Comparison of ENCODE assay signal across 17 cellular contexts in the genomic region with DNA sequence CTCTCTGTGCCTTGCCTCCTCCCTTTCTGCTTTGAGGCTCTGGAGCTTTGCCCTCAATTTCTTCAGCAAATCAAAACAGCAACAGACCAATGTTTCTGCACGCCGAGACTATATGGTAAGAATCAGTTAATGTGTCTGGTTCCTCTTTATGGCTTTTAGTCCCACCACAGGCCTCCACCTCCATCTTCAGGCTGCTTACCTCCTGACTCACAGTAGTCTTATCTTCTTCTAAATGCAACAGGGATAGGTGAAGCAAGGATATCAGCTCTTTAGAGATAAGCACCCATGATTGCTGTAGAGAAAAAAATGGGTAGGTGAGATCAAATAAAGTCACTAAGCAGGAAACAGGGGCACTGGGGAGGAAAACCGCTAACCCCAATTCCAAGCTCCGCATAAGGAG. TPM values are rescaled to one million over a fixed set of nuclear protein-coding genes. Genes with fewer than 3 reads are reported as not detected.
DNase-seq lines count a peak whose midpoint lies in the region; ATAC-seq and TF ChIP-seq lines count a peak whose summit lies in the region.
"Had no signal": no experiment of that assay in that cellular context is flagged by ENCODE, and none has a peak within 500 bp of the region (broad histone marks: within the 10 kb centered on the region; RNA-seq: fewer than 3 reads in every experiment).

No MANE protein-coding gene starts in this region.

- CTCF ChIA-PET in activated CD4-positive, alpha-beta T cell treated with anti-CD3 and anti-CD28 coated beads, Interleukin-2, amount 10 ng/mL, durations not matched to agents 7 days and 5 days (lab: Charles Lee), result interaction anchor here (0.6 to 2.0 kb wide), 2 partner anchors 9 to 671 kb away, joined by 4 to 6 read pairs; a partner anchor contains a TSS

- H3K9me3 ChIP-seq in breast epithelium, result no peaks in the 10 kb centered on the region
- H3K9me3 ChIP-seq: BLaER1 treated with 17β-estradiol and CSF1 and Interleukin-3, amounts not matched to agents 10 nM and 100 nM had no signal

- no peaks in the 10 kb centered on the region for H3K9me3 Mint-ChIP-seq in activated CD4-positive, alpha-beta T cell treated with anti-CD3 and anti-CD28 coated beads, Interleukin-2, amount 10 ng/mL, durations not matched to agents 7 days and 5 days
- no peaks in the 10 kb centered on the region for H3K9me3 Mint-ChIP-seq in activated naive CD8-positive, alpha-beta T cell (ENCODE audit: low read depth)
- no peaks in the 10 kb centered on the region for H3K9me3 Mint-ChIP-seq in activated naive CD8-positive, alpha-beta T cell treated with anti-CD3 and anti-CD28 coated beads for 36 hours
- no peaks in the 10 kb centered on the region for H3K9me3 Mint-ChIP-seq in activated naive CD8-positive, alpha-beta T cell treated with anti-CD3 and anti-CD28 coated beads, Interleukin-2, amount 50 U/mL, for 24 hours
- no peaks in the 10 kb centered on the region for H3K9me3 Mint-ChIP-seq in effector memory CD8-positive, alpha-beta T cell
- H3K9me3 Mint-ChIP-seq: CD8-positive, alpha-beta T cell; H9 had no signal

- TF ChIP-seq CTCF in breast epithelium (IDR thresholded peaks at IDR 0.05), result no peak

- H3K27ac ChIP-seq in breast epithelium, result no peak overlapping the region
- H3K27ac ChIP-seq: BLaER1 treated with 17β-estradiol and CSF1 and Interleukin-3, amounts not matched to agents 10 nM and 100 nM had no signal

- no peaks in the 10 kb centered on the region for H3K27me3 ChIP-seq in breast epithelium
- H3K27me3 ChIP-seq: BLaER1 treated with 17β-estradiol and CSF1 and Interleukin-3, amounts not matched to agents 10 nM and 100 nM had no signal

- H3K27me3 Mint-ChIP-seq in activated CD4-positive, alpha-beta T cell treated with anti-CD3 and anti-CD28 coated beads, Interleukin-2, amount 10 ng/mL, durations not matched to agents 7 days and 5 days, result no peaks in the 10 kb centered on the region
- H3K27me3 Mint-ChIP-seq in activated naive CD8-positive, alpha-beta T cell, result no peaks in the 10 kb centered on the region
- no peaks in the 10 kb centered on the region for H3K27me3 Mint-ChIP-seq in activated naive CD8-positive, alpha-beta T cell treated with anti-CD3 and anti-CD28 coated beads for 36 hours
- H3K27me3 Mint-ChIP-seq in activated naive CD8-positive, alpha-beta T cell treated with anti-CD3 and anti-CD28 coated beads, Interleukin-2, amount 50 U/mL, for 24 hours, result no peaks in the 10 kb centered on the region
- no peaks in the 10 kb centered on the region for H3K27me3 Mint-ChIP-seq in effector memory CD8-positive, alpha-beta T cell

- no peak overlapping the region for H3K4me3 ChIP-seq in breast epithelium
- H3K4me3 ChIP-seq: BLaER1 treated with 17β-estradiol and CSF1 and Interleukin-3, amounts not matched to agents 10 nM and 100 nM; GM12878 had no signal

- ATAC-seq in activated naive CD8-positive, alpha-beta T cell treated with anti-CD3 and anti-CD28 coated beads, Interleukin-2, amount 50 U/mL, for 24 hours, result no peak
- no peak for ATAC-seq in effector memory CD8-positive, alpha-beta T cell (replicated peaks)
- ATAC-seq: CD8-positive, alpha-beta T cell; GM12878 had no signal

- intact Hi-C loops in breast epithelium (cut with DNase I; ENCODE audit: low total_unique reads), result no loop called here

- no peak for DNase-seq in activated CD4-positive, alpha-beta T cell treated with anti-CD3 and anti-CD28 coated beads, Interleukin-2, amount 10 ng/mL, durations not matched to agents 7 days and 5 days
- no peak for DNase-seq in activated CD4-positive, alpha-beta T cell treated with anti-CD3 and anti-CD28 coated beads, Interleukin-2, amount 50 U/mL, for 48 hours
- no peak for DNase-seq in activated naive CD8-positive, alpha-beta T cell treated with anti-CD3 and anti-CD28 coated beads for 36 hours
- DNase-seq in activated naive CD8-positive, alpha-beta T cell treated with anti-CD3 and anti-CD28 coated beads, Interleukin-2, amount 50 U/mL, for 24 hours, result no peak
- DNase-seq in effector memory CD8-positive, alpha-beta T cell, result no peak
- no peak for DNase-seq in NCI-H128 (lab: John Stamatoyannopoulos, UW; ENCODE audit: unreplicated experiment)
- DNase-seq in breast epithelium (ENCODE audit: low spot score in 2 of 2), result no peak
- DNase-seq: 8988T; CD8-positive, alpha-beta T cell; DMS 273 treated with DMSO at 0.1 percent for 48 hours; DMS53; DND-41; EL; H9 had no signal

- H3K4me1 ChIP-seq in breast epithelium, result no peaks in the 10 kb centered on the region
- H3K4me1 ChIP-seq: BLaER1 treated with 17β-estradiol and CSF1 and Interleukin-3, amounts not matched to agents 10 nM and 100 nM had no signal

- H3K27ac Mint-ChIP-seq in activated CD4-positive, alpha-beta T cell treated with anti-CD3 and anti-CD28 coated beads, Interleukin-2, amount 10 ng/mL, durations not matched to agents 7 days and 5 days, result peak overlapping the region; percentile 31
- H3K27ac Mint-ChIP-seq in activated naive CD8-positive, alpha-beta T cell, result peak overlapping the region; percentile 23
- no peak overlapping the region for H3K27ac Mint-ChIP-seq in activated naive CD8-positive, alpha-beta T cell treated with anti-CD3 and anti-CD28 coated beads for 36 hours
- peak overlapping the region; percentile 8 for H3K27ac Mint-ChIP-seq in activated naive CD8-positive, alpha-beta T cell treated with anti-CD3 and anti-CD28 coated beads, Interleukin-2, amount 50 U/mL, for 24 hours
- H3K27ac Mint-ChIP-seq in effector memory CD8-positive, alpha-beta T cell, result no peak overlapping the region
- H3K27ac Mint-ChIP-seq: CD8-positive, alpha-beta T cell; H9 had no signal

- H3K4me1 Mint-ChIP-seq in activated CD4-positive, alpha-beta T cell treated with anti-CD3 and anti-CD28 coated beads, Interleukin-2, amount 10 ng/mL, durations not matched to agents 7 days and 5 days, result peaks cover 2% of the 10 kb centered on the region
- no peaks in the 10 kb centered on the region for H3K4me1 Mint-ChIP-seq in activated naive CD8-positive, alpha-beta T cell (ENCODE audit: low read depth)
- H3K4me1 Mint-ChIP-seq in activated naive CD8-positive, alpha-beta T cell treated with anti-CD3 and anti-CD28 coated beads for 36 hours, result no peaks in the 10 kb centered on the region
- H3K4me1 Mint-ChIP-seq in activated naive CD8-positive, alpha-beta T cell treated with anti-CD3 and anti-CD28 coated beads, Interleukin-2, amount 50 U/mL, for 24 hours, result no peaks in the 10 kb centered on the region
- H3K4me1 Mint-ChIP-seq in effector memory CD8-positive, alpha-beta T cell (ENCODE audit: low read depth in 2 of 2), result no peaks in the 10 kb centered on the region
- H3K4me1 Mint-ChIP-seq: H9 had no signal

- H3K36me3 Mint-ChIP-seq in activated CD4-positive, alpha-beta T cell treated with anti-CD3 and anti-CD28 coated beads, Interleukin-2, amount 10 ng/mL, durations not matched to agents 7 days and 5 days (ENCODE audit: low read depth), result peaks cover 32% of the 10 kb centered on the region
- peaks cover 8% of the 10 kb centered on the region for H3K36me3 Mint-ChIP-seq in activated naive CD8-positive, alpha-beta T cell
- peaks cover 21% of the 10 kb centered on the region for H3K36me3 Mint-ChIP-seq in activated naive CD8-positive, alpha-beta T cell treated with anti-CD3 and anti-CD28 coated beads for 36 hours
- H3K36me3 Mint-ChIP-seq in activated naive CD8-positive, alpha-beta T cell treated with anti-CD3 and anti-CD28 coated beads, Interleukin-2, amount 50 U/mL, for 24 hours (ENCODE audit: low read depth), result peaks cover 27% of the 10 kb centered on the region
- H3K36me3 Mint-ChIP-seq in effector memory CD8-positive, alpha-beta T cell (ENCODE audit: insufficient read depth), result no peaks in the 10 kb centered on the region

- H3K36me3 ChIP-seq in breast epithelium, result no peaks in the 10 kb centered on the region

- POLR2A ChIA-PET in activated CD4-positive, alpha-beta T cell treated with anti-CD3 and anti-CD28 coated beads, Interleukin-2, amount 10 ng/mL, durations not matched to agents 7 days and 5 days (lab: Charles Lee), result no interaction called here

- TF ChIP-seq POLR2A in breast epithelium (IDR thresholded peaks at IDR 0.05), result no peak

- H3K4me3 Mint-ChIP-seq in activated CD4-positive, alpha-beta T cell treated with anti-CD3 and anti-CD28 coated beads, Interleukin-2, amount 10 ng/mL, durations not matched to agents 7 days and 5 days, result no peak overlapping the region
- no peak overlapping the region for H3K4me3 Mint-ChIP-seq in activated naive CD8-positive, alpha-beta T cell
- no peak overlapping the region for H3K4me3 Mint-ChIP-seq in activated naive CD8-positive, alpha-beta T cell treated with anti-CD3 and anti-CD28 coated beads for 36 hours
- H3K4me3 Mint-ChIP-seq in activated naive CD8-positive, alpha-beta T cell treated with anti-CD3 and anti-CD28 coated beads, Interleukin-2, amount 50 U/mL, for 24 hours, result no peak overlapping the region
- H3K4me3 Mint-ChIP-seq in effector memory CD8-positive, alpha-beta T cell, result no peak overlapping the region
- H3K4me3 Mint-ChIP-seq: CD8-positive, alpha-beta T cell; H9 had no signal

RNA-seq across cellular contexts. Expression of a gene that starts 9.2 kb away (rescaled TPM):
- 10 to 100 TPM; 61.4 to 63.4 TPM for total RNA-seq in activated CD4-positive, alpha-beta T cell treated with anti-CD3 and anti-CD28 coated beads, Interleukin-2, amount 10 ng/mL, durations not matched to agents 7 days and 5 days
- total RNA-seq in activated naive CD8-positive, alpha-beta T cell treated with anti-CD3 and anti-CD28 coated beads for 36 hours, result 10 to 100 TPM; 85.6 to 85.8 TPM
- 100 to 1,000 TPM in 1 of 3 donors, 10 to 100 TPM in 2; 19.7 to 191 (median 40.7) TPM for total RNA-seq in breast epithelium

RNA-seq across cellular contexts. Expression of a gene that starts 12.9 kb away (rescaled TPM):
- total RNA-seq in activated CD4-positive, alpha-beta T cell treated with anti-CD3 and anti-CD28 coated beads, Interleukin-2, amount 10 ng/mL, durations not matched to agents 7 days and 5 days, result 100 to 1,000 TPM; 139 to 147 TPM
- 100 to 1,000 TPM; 111 to 122 TPM for total RNA-seq in activated naive CD8-positive, alpha-beta T cell treated with anti-CD3 and anti-CD28 coated beads for 36 hours
- 1 to 10 TPM; 3.3 to 5.8 (median 4.1) TPM for total RNA-seq in breast epithelium

RNA-seq across cellular contexts. Expression of a gene that starts 14.6 kb away (rescaled TPM):
- total RNA-seq in activated CD4-positive, alpha-beta T cell treated with anti-CD3 and anti-CD28 coated beads, Interleukin-2, amount 10 ng/mL, durations not matched to agents 7 days and 5 days, result 10 to 100 TPM; 61.7 to 62.6 TPM
- total RNA-seq in activated naive CD8-positive, alpha-beta T cell treated with anti-CD3 and anti-CD28 coated beads for 36 hours, result 10 to 100 TPM; 41.5 to 42.5 TPM
- total RNA-seq in breast epithelium, result 10 to 100 TPM; 35.4 to 63.5 (median 53.3) TPM

RNA-seq across cellular contexts. Expression of a gene that starts 28.1 kb away (rescaled TPM):
- 10 to 100 TPM; 18.4 to 20.6 TPM for total RNA-seq in activated CD4-positive, alpha-beta T cell treated with anti-CD3 and anti-CD28 coated beads, Interleukin-2, amount 10 ng/mL, durations not matched to agents 7 days and 5 days
- total RNA-seq in activated naive CD8-positive, alpha-beta T cell treated with anti-CD3 and anti-CD28 coated beads for 36 hours, result 10 to 100 TPM; 14.3 to 17.8 TPM
- 10 to 100 TPM in 2 of 3 donors, 1 to 10 TPM in 1; 9.3 to 11.1 (median 11.0) TPM for total RNA-seq in breast epithelium

RNA-seq across cellular contexts. Expression of a gene that starts 33.5 kb away (rescaled TPM):
- total RNA-seq in activated CD4-positive, alpha-beta T cell treated with anti-CD3 and anti-CD28 coated beads, Interleukin-2, amount 10 ng/mL, durations not matched to agents 7 days and 5 days, result 10 to 100 TPM; 38.6 to 46.6 TPM
- 10 to 100 TPM; 31.5 to 34.3 TPM for total RNA-seq in activated naive CD8-positive, alpha-beta T cell treated with anti-CD3 and anti-CD28 coated beads for 36 hours
- 10 to 100 TPM; 19.2 to 34.1 (median 32.9) TPM for total RNA-seq in breast epithelium

Comparison
In these comparisons a context has a peak if more than half of its experiments do, and no peak if none do; other contexts are left out.
1. H3K27ac Mint-ChIP-seq: peak in activated CD4-positive, alpha-beta T cell treated with anti-CD3 and anti-CD28 coated beads, Interleukin-2, amount 10 ng/mL, durations not matched to agents 7 days and 5 days (single experiment), activated naive CD8-positive, alpha-beta T cell (single experiment) and activated naive CD8-positive, alpha-beta T cell treated with anti-CD3 and anti-CD28 coated beads, Interleukin-2, amount 50 U/mL, for 24 hours (single experiment); none in activated naive CD8-positive, alpha-beta T cell treated with anti-CD3 and anti-CD28 coated beads for 36 hours (single experiment) and effector memory CD8-positive, alpha-beta T cell (0 of 2).
2. RNA of a gene that starts 12.9 kb away (total RNA-seq): 139 to 147 TPM in activated CD4-positive, alpha-beta T cell treated with anti-CD3 and anti-CD28 coated beads, Interleukin-2, amount 10 ng/mL, durations not matched to agents 7 days and 5 days and 111 to 122 TPM in activated naive CD8-positive, alpha-beta T cell treated with anti-CD3 and anti-CD28 coated beads for 36 hours; 3.3 to 5.8 TPM in breast epithelium; every median in the first group is over 10 times any median in the second.